ENCODE assay signal across 21 cellular contexts in the genomic region with DNA sequence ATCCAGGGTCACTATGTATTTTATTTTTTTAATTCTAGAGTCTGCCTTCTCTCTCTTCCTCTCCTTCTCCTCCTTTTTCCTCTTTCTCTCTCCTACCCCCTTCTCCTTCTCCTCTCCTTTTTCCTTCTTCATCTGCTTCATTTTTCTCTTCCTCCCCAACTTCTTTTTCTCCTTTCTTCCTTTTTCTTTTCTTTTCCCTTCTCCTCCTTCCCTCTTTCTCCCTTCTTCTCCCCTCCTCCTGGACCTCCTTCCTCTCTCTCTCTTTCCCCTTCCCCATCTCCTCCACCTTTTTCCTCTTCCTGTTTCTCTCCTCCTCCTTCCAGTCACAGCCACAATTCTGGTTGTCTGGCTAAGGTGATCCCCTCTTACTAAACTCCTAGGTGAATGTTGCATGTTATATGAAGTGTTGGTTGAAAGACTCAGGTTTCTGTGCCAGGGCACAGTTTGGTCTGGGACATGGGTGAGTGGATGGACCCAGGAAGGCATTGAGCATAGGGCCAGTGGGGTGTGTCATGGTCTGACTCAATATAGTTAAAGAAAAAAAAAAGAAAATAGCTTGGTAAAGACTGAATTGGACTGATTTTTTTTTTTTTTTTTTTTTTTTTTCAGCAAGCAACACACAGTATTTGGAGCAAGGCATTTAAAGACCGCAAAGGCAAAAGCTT.
DNase-seq lines count a peak whose midpoint lies in the region; ATAC-seq, FAIRE-seq and TF ChIP-seq lines count a peak whose summit lies in the region.
"Had no signal": no experiment of that assay in that cellular context is flagged by ENCODE, and none has a peak within 500 bp of the region (broad histone marks: within the 10 kb centered on the region; RNA-seq: fewer than 3 reads in every experiment).

No MANE protein-coding gene starts in this region.

- H3K36me3 ChIP-seq in MG63 = no peaks in the 10 kb centered on the region
- no peaks in the 10 kb centered on the region for H3K36me3 ChIP-seq in H1 (ENCODE audit: control insufficient read depth in 2 of 4, insufficient read depth in 4 of 4, low read length in 3 of 4)
- no peaks in the 10 kb centered on the region for H3K36me3 ChIP-seq in upper lobe of right lung
- H3K36me3 ChIP-seq: BLaER1 treated with 17β-estradiol and CSF1 and Interleukin-3, amounts not matched to agents 10 nM and 100 nM; HAP-1; SJCRH30 had no signal

- TF ChIP-seq EP300 in H1 (IDR thresholded peaks at IDR 0.05; ENCODE audit: borderline replicate concordance in 1 of 2, low read depth in 2 of 2, low read length in 2 of 2) = no peak

- H3K4me2 ChIP-seq in H1 (ENCODE audit: insufficient read depth in 1 of 2, low read depth in 2 of 2, low read length in 2 of 2) = no peak overlapping the region
- H3K4me2 ChIP-seq: BLaER1 treated with 17β-estradiol and CSF1 and Interleukin-3, amounts not matched to agents 10 nM and 100 nM had no signal

- DNase-seq in DMS53 treated with DMSO at 0.1 percent for 48 hours (lab: John Stamatoyannopoulos, UW; ENCODE audit: unreplicated experiment) = peak; percentile 5
- peak; percentile 5 for DNase-seq in MG63
- no peak for DNase-seq in H1 (ENCODE audit: low read depth in 1 of 2, low spot score in 2 of 2)
- peak; percentile 78 for DNase-seq in renal cortical epithelial cell (ENCODE audit: low read depth)
- no peak for DNase-seq in upper lobe of right lung
- DNase-seq in NCI-H187 (lab: John Stamatoyannopoulos, UW) = no peak
- DNase-seq: Calu3; CD4-positive, alpha-beta memory T cell; DMS153; GDM1; NCI-H1694 treated with DMSO at 0.1 percent for 48 hours; NCI-H2107; NCI-H2227 treated with DMSO at 0.1 percent for 48 hours; NCI-H82; SJCRH30; T-cell had no signal

- no peak overlapping the region for H2BK12ac ChIP-seq in H1 (ENCODE audit: low read depth, low read length)

- no peaks in the 10 kb centered on the region for H3K23me2 ChIP-seq in H1 (ENCODE audit: low read depth, low read length)

- 0 out of 2 replicates have a peak overlapping the region, but pooled peaks have one; percentile 49 for H2BK20ac ChIP-seq in H1 (ENCODE audit: low read length)

- 0 out of 2 replicates have a peak overlapping the region, but pooled peaks have one; percentile 28 for H3K18ac ChIP-seq in H1 (ENCODE audit: extremely low read depth, low read length)

- no peak for TF ChIP-seq RAD21 in H1 (IDR thresholded peaks at IDR 0.05 in 1 of 2, conservative IDR thresholded peaks at IDR 0.05 in 1 of 2; ENCODE audit: low read depth in 2 of 2, low read length in 2 of 2)

- no peaks in the 10 kb centered on the region for H3K79me1 ChIP-seq in H1 (ENCODE audit: low read depth, low read length)

- no peak overlapping the region for H4K8ac ChIP-seq in H1 (ENCODE audit: extremely low read depth, insufficient read depth, low read length)

- H3K4me1 ChIP-seq in H1 (replicated peaks in 1 of 4; ENCODE audit: control insufficient read depth in 3 of 4, insufficient read depth in 4 of 4, low read length in 3 of 4) (peaks cover 0 to 18% (median 1%) of the 10 kb centered on the region in 4 experiments; a peak in 3 of 7 replicates), upper lobe of right lung (no peaks in the 10 kb centered on the region)
- H3K4me1 ChIP-seq: BLaER1 treated with 17β-estradiol and CSF1 and Interleukin-3, amounts not matched to agents 10 nM and 100 nM; SJCRH30 had no signal

- intact Hi-C loops in upper lobe of right lung (cut with DNase I) = no loop called here

- ATAC-seq in GM21390 (IDR thresholded peaks at IDR 0.05; ENCODE audit: unreplicated experiment) (no peak), upper lobe of right lung (no peak)
- ATAC-seq: T-cell had no signal

- 0 out of 2 replicates have a peak overlapping the region, but pooled peaks have one; percentile 29 for H2BK5ac ChIP-seq in H1 (ENCODE audit: low read depth, low read length)

- no peak overlapping the region for H3K23ac ChIP-seq in H1 (ENCODE audit: insufficient read length)

- WGBS in H1 (ENCODE audit: extremely low coverage in 1 of 2, insufficient coverage in 1 of 2, insufficient read length in 1 of 2, insufficient replicate concordance in 2 of 2, low coverage in 1 of 2, low lambda C conversion rate in 2 of 2, missing lambda C conversion rate in 1 of 2), 2 experiments = no CpG with 5 or more reads among the region's 1 CpG

- no peak for FAIRE-seq in H1 (lab: Jason Lieb, UNC)
- FAIRE-seq: GM19239, RCC 7860 had no signal

- H3K4me3 ChIP-seq in MG63 (no peak overlapping the region), H1 (ENCODE audit: extremely low read depth in 1 of 4, insufficient read depth in 2 of 4, low read depth in 3 of 4, low read length in 4 of 4) (no peak overlapping the region), upper lobe of right lung (no peak overlapping the region)
- H3K4me3 ChIP-seq: BLaER1 treated with 17β-estradiol and CSF1 and Interleukin-3, amounts not matched to agents 10 nM and 100 nM; HAP-1; SJCRH30 had no signal

- no peak overlapping the region for H3K56ac ChIP-seq in H1 (replicated peaks; ENCODE audit: insufficient read length, low read depth, low read length)

- no peaks in the 10 kb centered on the region for H4K20me1 ChIP-seq in H1 (replicated peaks in 1 of 2; ENCODE audit: control insufficient read depth in 1 of 2, insufficient read depth in 2 of 2, low read length in 2 of 2)
- H4K20me1 ChIP-seq: BLaER1 treated with 17β-estradiol and CSF1 and Interleukin-3, amounts not matched to agents 10 nM and 100 nM had no signal

- no peak overlapping the region for H3K9ac ChIP-seq in H1 (replicated peaks in 1 of 4; ENCODE audit: extremely low read depth in 1 of 4, low read depth in 3 of 4, low read length in 3 of 4)
- H3K9ac ChIP-seq: BLaER1 treated with 17β-estradiol and CSF1 and Interleukin-3, amounts not matched to agents 10 nM and 100 nM had no signal

- no peaks in the 10 kb centered on the region for H3K27me3 ChIP-seq in MG63
- H3K27me3 ChIP-seq in H1 (replicated peaks in 1 of 4; ENCODE audit: control insufficient read depth in 3 of 4, extremely low read depth in 1 of 4, insufficient read depth in 3 of 4, low read length in 3 of 4) = peaks cover 0 to 1% (median 0%) of the 10 kb centered on the region in 4 experiments; a peak in 1 of 7 replicates
- no peaks in the 10 kb centered on the region for H3K27me3 ChIP-seq in upper lobe of right lung
- H3K27me3 ChIP-seq: BLaER1 treated with 17β-estradiol and CSF1 and Interleukin-3, amounts not matched to agents 10 nM and 100 nM; SJCRH30 had no signal

- TF ChIP-seq POLR2A in H1 (IDR thresholded peaks at IDR 0.05; ENCODE audit: control extremely low read depth in 1 of 2, low read depth in 2 of 2, low read length in 2 of 2) = no peak

- no peak overlapping the region for H2AFZ ChIP-seq in H1 (ENCODE audit: low read length)

- H3K79me2 ChIP-seq in H1 (ENCODE audit: control insufficient read depth in 1 of 2, insufficient read depth in 2 of 2, low read length in 2 of 2) = no peaks in the 10 kb centered on the region

- H2BK15ac ChIP-seq in H1 (ENCODE audit: low read length) = no peak overlapping the region

- H3K4ac ChIP-seq in H1 (replicated peaks; ENCODE audit: insufficient read length, low read depth, low read length) = no peak overlapping the region

- POLR2A ChIA-PET in H1 (lab: Charles Lee; ENCODE audit: partially characterized antibody) = interaction anchor here (0.7 kb wide), 1 partner anchor 8 kb away, joined by 4 read pairs; no protein-coding TSS in a partner anchor

- no peak overlapping the region for H4K91ac ChIP-seq in H1 (replicated peaks; ENCODE audit: insufficient read length, low read length)

- no peak overlapping the region for H3K27ac ChIP-seq in H1 (ENCODE audit: low read depth, low read length)
- H3K27ac ChIP-seq in upper lobe of right lung = no peak overlapping the region
- H3K27ac ChIP-seq: BLaER1 treated with 17β-estradiol and CSF1 and Interleukin-3, amounts not matched to agents 10 nM and 100 nM; SJCRH30 had no signal

- H2AK5ac ChIP-seq in H1 (ENCODE audit: low read depth, low read length) = no peak overlapping the region

- CTCF ChIA-PET in H1 (lab: Charles Lee; ENCODE audit: partially characterized antibody) = interaction anchor here (0.7 kb wide), 1 partner anchor 125 kb away, joined by 3 read pairs; no protein-coding TSS in a partner anchor

- H3K9me3 ChIP-seq in MG63 (peaks cover 5% of the 10 kb centered on the region), H1 (ENCODE audit: insufficient read depth in 2 of 2, low read depth in 1 of 2, low read length in 1 of 2) (0 out of 4 replicates have a peak, but pooled peaks cover 0 to 3% of the 10 kb centered on the region in 2 experiments), upper lobe of right lung (no peaks in the 10 kb centered on the region)
- H3K9me3 ChIP-seq: HAP-1 had no signal

- peak overlapping the region; percentile 61 for H2BK120ac ChIP-seq in H1 (replicated peaks; ENCODE audit: low read depth, low read length)

- H4K5ac ChIP-seq in H1 (ENCODE audit: insufficient read length, low read depth, low read length) = no peak overlapping the region

- TF ChIP-seq CTCF in H1 (IDR thresholded peaks at IDR 0.05; ENCODE audit: control extremely low read depth in 1 of 3, insufficient read depth in 1 of 3, low read depth in 1 of 3, low read length in 3 of 3) (no peak), upper lobe of right lung (IDR thresholded peaks at IDR 0.05) (no peak)

- H3K14ac ChIP-seq in H1 (ENCODE audit: insufficient read length) = no peak overlapping the region

TF ChIP-seq in H1, 55 proteins besides CTCF, POLR2A, EP300 and RAD21 (continues in another document):
- TF ChIP-seq, protein P1, sequence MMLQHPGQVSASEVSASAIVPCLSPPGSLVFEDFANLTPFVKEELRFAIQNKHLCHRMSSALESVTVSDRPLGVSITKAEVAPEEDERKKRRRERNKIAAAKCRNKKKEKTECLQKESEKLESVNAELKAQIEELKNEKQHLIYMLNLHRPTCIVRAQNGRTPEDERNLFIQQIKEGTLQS (IDR thresholded peaks at IDR 0.05; ENCODE audit: insufficient read depth, low read depth, low read length) = no peak
- TF ChIP-seq EZH2 (IDR thresholded peaks at IDR 0.05; ENCODE audit: low read depth, low read length, severe bottlenecking) = no peak
- TF ChIP-seq RXRA (IDR thresholded peaks at IDR 0.05; ENCODE audit: insufficient read depth, low read depth, low read length) = no peak
- no peak for TF ChIP-seq ATF2 (IDR thresholded peaks at IDR 0.05; ENCODE audit: low read length)
- TF ChIP-seq SIRT6 (IDR thresholded peaks at IDR 0.05; ENCODE audit: low read length) = no peak
- TF ChIP-seq CREB1 (IDR thresholded peaks at IDR 0.05) = no peak
- TF ChIP-seq KDM4A (IDR thresholded peaks at IDR 0.05; ENCODE audit: low read depth, low read length, severe bottlenecking) = no peak

Comparison
In these comparisons a context has a peak if more than half of its experiments do, and no peak if none do; other contexts are left out.
1. DNase-seq: peak in DMS53 treated with DMSO at 0.1 percent for 48 hours (single experiment), MG63 (single experiment) and renal cortical epithelial cell (single experiment); none in H1 (0 of 2), upper lobe of right lung (single experiment) and NCI-H187 (0 of 2).